Comparison of ENCODE assay signal across 22 cellular contexts in the genomic region with DNA sequence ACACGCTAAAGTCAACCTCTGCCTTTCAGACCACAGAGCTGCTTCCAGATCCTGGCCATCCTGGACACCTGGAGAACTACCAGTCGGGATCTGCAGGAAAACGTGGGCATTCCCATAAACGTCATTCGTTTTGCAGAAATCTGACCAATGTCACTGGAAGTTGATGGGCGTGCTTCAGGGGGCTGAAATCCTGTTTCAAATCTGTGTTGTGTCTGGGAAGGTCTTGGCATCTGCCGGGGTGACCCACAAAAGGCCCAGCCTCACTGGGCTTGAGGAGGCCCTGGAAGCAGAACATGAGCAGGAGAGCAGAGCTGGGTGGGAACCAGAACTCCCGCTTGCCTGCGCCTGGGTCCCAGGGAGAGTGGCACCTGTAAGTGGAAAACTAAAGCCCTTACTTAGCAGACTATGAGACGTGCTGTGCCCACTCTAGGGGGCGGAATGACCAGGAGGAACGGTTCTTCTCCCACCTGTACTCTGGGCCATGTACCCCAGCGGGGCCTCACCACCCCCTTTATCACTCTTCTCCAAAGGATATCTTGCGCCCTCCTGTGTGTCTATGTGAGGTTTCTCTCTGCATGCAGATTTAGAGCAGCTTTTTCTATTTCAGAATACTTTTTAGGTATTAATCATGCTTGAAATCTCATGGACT.
DNase-seq lines count a peak whose midpoint lies in the region; ATAC-seq, FAIRE-seq and TF ChIP-seq lines count a peak whose summit lies in the region.
"Had no signal": no experiment of that assay in that cellular context is flagged by ENCODE, and none has a peak within 500 bp of the region (broad histone marks: within the 10 kb centered on the region; RNA-seq: fewer than 3 reads in every experiment).

No MANE protein-coding gene starts in this region.

- H3K79me2 ChIP-seq in H1 (ENCODE audit: control insufficient read depth in 1 of 2, insufficient read depth in 2 of 2, low read length in 2 of 2): no peaks in the 10 kb centered on the region

- CTCF ChIA-PET in H1 (lab: Charles Lee; ENCODE audit: partially characterized antibody): interaction anchor here (0.6 to 2.8 kb wide), 8 partner anchors 12 to 324 kb away, joined by 3 to 9 read pairs (median 4); no protein-coding TSS in a partner anchor

- TF ChIP-seq EP300 in H1 (IDR thresholded peaks at IDR 0.05; ENCODE audit: borderline replicate concordance in 1 of 2, low read depth in 2 of 2, low read length in 2 of 2): no peak

- peaks cover 0 to 2% (median 0%) of the 10 kb centered on the region in 3 donors for H3K27me3 Mint-ChIP-seq in CD14-positive monocyte (ENCODE audit: low read depth in 3 of 3)

- no peaks in the 10 kb centered on the region for H3K36me3 ChIP-seq in left ventricle myocardium inferior
- peaks cover 0 to 4% (median 0%) of the 10 kb centered on the region in 9 donors for H3K36me3 ChIP-seq in heart right ventricle
- H3K36me3 ChIP-seq in H1 (ENCODE audit: control insufficient read depth in 2 of 4, insufficient read depth in 4 of 4, low read length in 3 of 4): no peaks in the 10 kb centered on the region
- H3K36me3 ChIP-seq in gastrocnemius medialis: no peaks in the 10 kb centered on the region

- H3K27me3 ChIP-seq in left ventricle myocardium inferior (ENCODE audit: low read depth) (no peaks in the 10 kb centered on the region), heart right ventricle (no peaks in the 10 kb centered on the region), H1 (replicated peaks in 1 of 4; ENCODE audit: control insufficient read depth in 3 of 4, extremely low read depth in 1 of 4, insufficient read depth in 3 of 4, low read length in 3 of 4) (0 out of 7 replicates have a peak, but pooled peaks cover 0 to 2% (median 0%) of the 10 kb centered on the region in 4 experiments), gastrocnemius medialis (no peaks in the 10 kb centered on the region)

- H2BK5ac ChIP-seq in H1 (ENCODE audit: low read depth, low read length): no peak overlapping the region

- no peak for TF ChIP-seq CTCF in left ventricle myocardium inferior (IDR thresholded peaks at IDR 0.05; ENCODE audit: borderline replicate concordance)
- no peak for TF ChIP-seq CTCF in heart right ventricle (IDR thresholded peaks at IDR 0.05)
- TF ChIP-seq CTCF in H1 (IDR thresholded peaks at IDR 0.05; ENCODE audit: control extremely low read depth in 1 of 3, insufficient read depth in 1 of 3, low read depth in 1 of 3, low read length in 3 of 3): peak in 2 of 3 experiments; percentile 31 to 45; a peak in 3 of 4 replicates
- no peak for TF ChIP-seq CTCF in gastrocnemius medialis (IDR thresholded peaks at IDR 0.05 in 4 of 5, conservative IDR thresholded peaks at IDR 0.05 in 1 of 5)
- no peak for TF ChIP-seq CTCF in CD14-positive monocyte (IDR thresholded peaks at IDR 0.05)

- POLR2A ChIA-PET in H1 (lab: Charles Lee; ENCODE audit: partially characterized antibody): no interaction called here

- intact Hi-C loops in left ventricle myocardium inferior (cut with micrococcal nuclease) (no loop called here), heart right ventricle (cut with DNase I) (loop anchor here in 2 of 10 donors (10.0 kb wide), 2 partner anchors 141 to 221 kb away; no protein-coding TSS in a partner anchor), gastrocnemius medialis (cut with DNase I; ENCODE audit: low total_unique reads) (no loop called here), CD14-positive monocyte (cut with micrococcal nuclease) (no loop called here)

- H2BK15ac ChIP-seq in H1 (ENCODE audit: low read length): no peak overlapping the region

- TF ChIP-seq RAD21 in H1 (IDR thresholded peaks at IDR 0.05 in 1 of 2, conservative IDR thresholded peaks at IDR 0.05 in 1 of 2; ENCODE audit: low read depth in 2 of 2, low read length in 2 of 2): peak; percentile 61 to 71

- no peak overlapping the region; the same call in 1 of the 2 replicates for H3K18ac ChIP-seq in H1 (ENCODE audit: extremely low read depth, low read length)

- peaks cover 36% of the 10 kb centered on the region for H3K4me1 ChIP-seq in left ventricle myocardium inferior
- H3K4me1 ChIP-seq in heart right ventricle: peaks cover 0 to 36% (median 23%) of the 10 kb centered on the region in 9 donors
- H3K4me1 ChIP-seq in H1 (replicated peaks in 1 of 4; ENCODE audit: control insufficient read depth in 3 of 4, insufficient read depth in 4 of 4, low read length in 3 of 4): no peaks in the 10 kb centered on the region
- H3K4me1 ChIP-seq in gastrocnemius medialis: peaks cover 41 to 46% of the 10 kb centered on the region in 2 donors

- no peak overlapping the region for H2BK120ac ChIP-seq in H1 (replicated peaks; ENCODE audit: low read depth, low read length)

- H2AK5ac ChIP-seq in H1 (ENCODE audit: low read depth, low read length): no peak overlapping the region

- no peak overlapping the region for H2AFZ ChIP-seq in H1 (ENCODE audit: low read length)

- H3K9me3 ChIP-seq in left ventricle myocardium inferior (replicated peaks) (no peaks in the 10 kb centered on the region), heart right ventricle (no peaks in the 10 kb centered on the region), H1 (ENCODE audit: insufficient read depth in 2 of 2, low read depth in 1 of 2, low read length in 1 of 2) (no peaks in the 10 kb centered on the region), gastrocnemius medialis (no peaks in the 10 kb centered on the region)

- H3K4me1 Mint-ChIP-seq in CD14-positive monocyte: peaks cover 15% of the 10 kb centered on the region

- peaks cover 30 to 35% of the 10 kb centered on the region in 2 donors for H3K36me3 Mint-ChIP-seq in CD14-positive monocyte

- no peak for DNase-seq in left ventricle myocardium inferior
- DNase-seq in heart right ventricle: no peak
- peak; percentile 27 for DNase-seq in NCI-H69 (lab: John Stamatoyannopoulos, UW)
- DNase-seq in H1 (ENCODE audit: low read depth in 1 of 2, low spot score in 2 of 2): no peak
- no peak for DNase-seq in gastrocnemius medialis
- DNase-seq in HT-29 (ENCODE audit: low spot score): no peak
- DNase-seq in CD14-positive monocyte (ENCODE audit: low spot score): no peak
- DNase-seq: Calu3, DMS79 treated with DMSO at 0.1 percent for 48 hours, GDM1, GOT3, IMR-90, Kasumi-1, NCI-H1417 treated with DMSO at 0.1 percent for 48 hours, NCI-H2029, NCI-H526, SHP77 had no signal

- H3K4me3 ChIP-seq in left ventricle myocardium inferior (no peak overlapping the region), heart right ventricle (no peak overlapping the region), H1 (ENCODE audit: extremely low read depth in 1 of 4, insufficient read depth in 2 of 4, low read depth in 3 of 4, low read length in 4 of 4) (no peak overlapping the region), gastrocnemius medialis (no peak overlapping the region)

- no peak for FAIRE-seq in H1 (lab: Jason Lieb, UNC)
- FAIRE-seq: A204.1, GM12892, RCC 7860 had no signal

- H3K4me3 Mint-ChIP-seq in CD14-positive monocyte: no peak overlapping the region

- H3K9ac ChIP-seq in H1 (replicated peaks in 1 of 4; ENCODE audit: extremely low read depth in 1 of 4, low read depth in 3 of 4, low read length in 3 of 4): no peak overlapping the region

- TF ChIP-seq POLR2A in H1 (IDR thresholded peaks at IDR 0.05; ENCODE audit: control extremely low read depth in 1 of 2, low read depth in 2 of 2, low read length in 2 of 2) (no peak), gastrocnemius medialis (IDR thresholded peaks at IDR 0.05) (no peak)

- H4K91ac ChIP-seq in H1 (replicated peaks; ENCODE audit: insufficient read length, low read length): no peak overlapping the region

- no peaks in the 10 kb centered on the region for H3K79me1 ChIP-seq in H1 (ENCODE audit: low read depth, low read length)

- peaks cover 0 to 2% (median 0%) of the 10 kb centered on the region in 7 donors for H3K9me3 Mint-ChIP-seq in CD14-positive monocyte

- H3K23ac ChIP-seq in H1 (ENCODE audit: insufficient read length): no peak overlapping the region

- H4K20me1 ChIP-seq in H1 (replicated peaks in 1 of 2; ENCODE audit: control insufficient read depth in 1 of 2, insufficient read depth in 2 of 2, low read length in 2 of 2): no peaks in the 10 kb centered on the region

- no peak overlapping the region for H3K56ac ChIP-seq in H1 (replicated peaks; ENCODE audit: insufficient read length, low read depth, low read length)

- no peak overlapping the region for H2BK12ac ChIP-seq in H1 (ENCODE audit: low read depth, low read length)

- peak overlapping the region; percentile 44 for H3K27ac ChIP-seq in left ventricle myocardium inferior (replicated peaks)
- no peak overlapping the region for H3K27ac ChIP-seq in heart right ventricle
- no peak overlapping the region for H3K27ac ChIP-seq in H1 (ENCODE audit: low read depth, low read length)
- peak overlapping the region in 3 of 4 donors; percentile 51 to 62 (median 58) for H3K27ac ChIP-seq in gastrocnemius medialis
- H3K27ac ChIP-seq: C4-2B had no signal

- H4K8ac ChIP-seq in H1 (ENCODE audit: extremely low read depth, insufficient read depth, low read length): no peak overlapping the region

- no peak overlapping the region for H3K4me2 ChIP-seq in H1 (ENCODE audit: insufficient read depth in 1 of 2, low read depth in 2 of 2, low read length in 2 of 2)

- no peak for ATAC-seq in heart right ventricle
- no peak for ATAC-seq in gastrocnemius medialis
- ATAC-seq in HG02588 (IDR thresholded peaks at IDR 0.05; ENCODE audit: unreplicated experiment): no peak

- no peak overlapping the region for H3K14ac ChIP-seq in H1 (ENCODE audit: insufficient read length)

- H3K23me2 ChIP-seq in H1 (ENCODE audit: low read depth, low read length): no peaks in the 10 kb centered on the region

- no peak overlapping the region for H4K5ac ChIP-seq in H1 (ENCODE audit: insufficient read length, low read depth, low read length)

- 90 to 92% methylated on average over 14 of the region's 14 CpGs for WGBS in heart right ventricle, 2 donors
- 83% methylated on average over 14 of the region's 14 CpGs; no CpG with 5 or more reads in 1 of the 2 experiments for WGBS in H1 (ENCODE audit: extremely low coverage in 1 of 2, insufficient coverage in 1 of 2, insufficient read length in 1 of 2, insufficient replicate concordance in 2 of 2, low coverage in 1 of 2, low lambda C conversion rate in 2 of 2, missing lambda C conversion rate in 1 of 2), 2 experiments

- H3K4ac ChIP-seq in H1 (replicated peaks; ENCODE audit: insufficient read length, low read depth, low read length): no peak overlapping the region

- H2BK20ac ChIP-seq in H1 (ENCODE audit: low read length): no peak overlapping the region

- H3K27ac Mint-ChIP-seq in CD14-positive monocyte: no peak overlapping the region

- in situ Hi-C loops in gastrocnemius medialis (cut with MboI; ENCODE audit: low sequenced_read_pairs in 4 of 4): loop anchor here in 3 of 4 donors (10.0 to 25.0 kb wide), 3 partner anchors 141 to 313 kb away; partner anchors contain the start of gene LDLRAD4 (in 1 of the 3)

TF ChIP-seq in H1, 55 proteins besides CTCF, POLR2A, EP300 and RAD21 (continues in another document):
- TF ChIP-seq TEAD4 (IDR thresholded peaks at IDR 0.05; ENCODE audit: low read depth, low read length): no peak
- TF ChIP-seq CTBP2 (IDR thresholded peaks at IDR 0.05; ENCODE audit: borderline replicate concordance, insufficient read depth, insufficient read length, low read length): no peak
- no peak for TF ChIP-seq TCF12 (IDR thresholded peaks at IDR 0.05; ENCODE audit: low read depth, low read length)
- TF ChIP-seq CBX8 (IDR thresholded peaks at IDR 0.05; ENCODE audit: borderline replicate concordance, low read depth, low read length): no peak
- TF ChIP-seq TAF7 (optimal IDR thresholded peaks at IDR 0.05; ENCODE audit: borderline replicate concordance, low read depth, low read length): no peak

Comparison
In these comparisons a context has a peak if more than half of its experiments do, and no peak if none do; other contexts are left out.
1. H3K27ac ChIP-seq: peak in left ventricle myocardium inferior (single experiment) and gastrocnemius medialis (3 of 4); none in heart right ventricle (0 of 10) and H1 (single experiment).
2. CTCF ChIP-seq: peak in H1 (2 of 3); none in left ventricle myocardium inferior (single experiment), heart right ventricle (0 of 9), gastrocnemius medialis (0 of 5) and CD14-positive monocyte (single experiment).